11 cellular contexts compared by ENCODE assay signal in the genomic region with DNA sequence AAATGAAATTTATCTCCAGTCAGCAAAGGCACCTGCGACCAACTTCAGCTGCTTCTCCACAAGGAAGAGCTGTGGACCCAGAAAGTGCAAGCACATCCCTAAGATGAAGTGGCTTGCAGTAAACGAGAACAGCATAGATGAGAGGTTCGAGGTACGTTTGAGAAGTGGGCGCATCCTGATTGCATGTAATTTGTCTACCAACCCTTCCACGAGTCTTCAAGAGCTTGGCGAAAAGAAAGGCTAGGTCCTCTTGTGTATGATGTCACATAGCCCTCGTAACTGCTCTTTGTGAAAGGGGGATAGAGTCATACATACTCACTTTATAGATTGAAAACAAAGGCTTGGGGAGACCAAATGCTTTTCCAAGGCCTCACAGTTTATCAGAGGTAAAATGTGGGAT. TPM values are rescaled to one million over a fixed set of nuclear protein-coding genes. Genes with fewer than 3 reads are reported as not detected.
DNase-seq lines count a peak whose midpoint lies in the region; ATAC-seq and TF ChIP-seq lines count a peak whose summit lies in the region.
"Had no signal": no experiment of that assay in that cellular context is flagged by ENCODE, and none has a peak within 500 bp of the region (broad histone marks: within the 10 kb centered on the region; RNA-seq: fewer than 3 reads in every experiment).

No MANE protein-coding gene starts in this region.

- no peaks in the 10 kb centered on the region for H3K9me3 Mint-ChIP-seq in stimulated activated naive CD8-positive, alpha-beta T cell treated with anti-CD3 and anti-CD28 coated beads, Interleukin-15, Interleukin-2, amounts not matched to agents 100 ng/mL and 50 ng/mL, for 24 hours
- H3K9me3 Mint-ChIP-seq in activated B cell treated with CpG ODN at 0.5 μM for 24 hours (no peaks in the 10 kb centered on the region), immature natural killer cell (no peaks in the 10 kb centered on the region)

- H3K4me3 Mint-ChIP-seq in stimulated activated naive CD8-positive, alpha-beta T cell treated with anti-CD3 and anti-CD28 coated beads, Interleukin-15, Interleukin-2, amounts not matched to agents 100 ng/mL and 50 ng/mL, for 24 hours, result peak overlapping the region; percentile 82
- H3K4me3 Mint-ChIP-seq in activated B cell treated with CpG ODN at 0.5 μM for 24 hours (peak overlapping the region; percentile 53), immature natural killer cell (peak overlapping the region; percentile 73 to 90 (median 85))

- no peak for ATAC-seq in stimulated activated naive CD8-positive, alpha-beta T cell treated with anti-CD3 and anti-CD28 coated beads, Interleukin-15, Interleukin-2, amounts not matched to agents 100 U/mL and 50 U/mL, for 24 hours
- ATAC-seq in activated B cell treated with CpG ODN at 0.5 μM for 24 hours (ENCODE audit: low read depth) (no peak), HG03520 (IDR thresholded peaks at IDR 0.05; ENCODE audit: unreplicated experiment) (no peak)

- intact Hi-C loops in activated B cell treated with CpG ODN at 0.5 μM for 24 hours (cut with micrococcal nuclease), result no loop called here

- H3K27ac Mint-ChIP-seq in stimulated activated naive CD8-positive, alpha-beta T cell treated with anti-CD3 and anti-CD28 coated beads, Interleukin-15, Interleukin-2, amounts not matched to agents 100 ng/mL and 50 ng/mL, for 24 hours, result peak overlapping the region; percentile 97
- H3K27ac Mint-ChIP-seq in activated B cell treated with CpG ODN at 0.5 μM for 24 hours, result no peak overlapping the region
- H3K27ac Mint-ChIP-seq in immature natural killer cell, result peak overlapping the region; percentile 88 to 95 (median 92)

- POLR2A ChIA-PET in activated B cell treated with CpG ODN at 0.5 μM for 24 hours (lab: Charles Lee), result interaction anchor here (0.9 to 1.7 kb wide), 5 partner anchors 9 to 27 kb away, joined by 3 to 11 read pairs (median 3); no protein-coding TSS in a partner anchor

- H3K27me3 Mint-ChIP-seq in stimulated activated naive CD8-positive, alpha-beta T cell treated with anti-CD3 and anti-CD28 coated beads, Interleukin-15, Interleukin-2, amounts not matched to agents 100 ng/mL and 50 ng/mL, for 24 hours, result no peaks in the 10 kb centered on the region
- H3K27me3 Mint-ChIP-seq in activated B cell treated with CpG ODN at 0.5 μM for 24 hours, result no peaks in the 10 kb centered on the region
- peaks cover 0 to 4% (median 4%) of the 10 kb centered on the region in 3 donors for H3K27me3 Mint-ChIP-seq in immature natural killer cell (ENCODE audit: low read depth in 3 of 3)

- no peaks in the 10 kb centered on the region for H3K36me3 Mint-ChIP-seq in stimulated activated naive CD8-positive, alpha-beta T cell treated with anti-CD3 and anti-CD28 coated beads, Interleukin-15, Interleukin-2, amounts not matched to agents 100 ng/mL and 50 ng/mL, for 24 hours (ENCODE audit: low read depth)
- H3K36me3 Mint-ChIP-seq in activated B cell treated with CpG ODN at 0.5 μM for 24 hours (ENCODE audit: low read depth) (no peaks in the 10 kb centered on the region), immature natural killer cell (no peaks in the 10 kb centered on the region)

- CTCF ChIA-PET in activated B cell treated with CpG ODN at 0.5 μM for 24 hours (lab: Charles Lee), result interaction anchor here (1.0 kb wide), 1 partner anchor 29 kb away, joined by 3 read pairs; no protein-coding TSS in a partner anchor

- no peak for TF ChIP-seq CTCF in activated B cell treated with CpG ODN at 0.5 μM for 24 hours (IDR thresholded peaks at IDR 0.05)

- DNase-seq in stimulated activated naive CD8-positive, alpha-beta T cell treated with anti-CD3 and anti-CD28 coated beads, Interleukin-15, Interleukin-2, amounts not matched to agents 100 U/mL and 50 U/mL, for 24 hours, result no peak
- DNase-seq in activated B cell treated with CpG ODN at 0.5 μM for 24 hours, result no peak
- DNase-seq in immature natural killer cell, result no peak
- DNase-seq in GDM1 (lab: John Stamatoyannopoulos, UW), result no peak
- no peak for DNase-seq in inferior parietal cortex (ENCODE audit: extremely low spot score)
- DNase-seq in T-helper 9 cell, result no peak
- DNase-seq: NCI-H1092, SK-N-SH had no signal

- H3K4me1 Mint-ChIP-seq in stimulated activated naive CD8-positive, alpha-beta T cell treated with anti-CD3 and anti-CD28 coated beads, Interleukin-15, Interleukin-2, amounts not matched to agents 100 ng/mL and 50 ng/mL, for 24 hours (ENCODE audit: low read depth), result peaks cover 86% of the 10 kb centered on the region
- peaks cover 43% of the 10 kb centered on the region for H3K4me1 Mint-ChIP-seq in activated B cell treated with CpG ODN at 0.5 μM for 24 hours
- peaks cover 48 to 52% of the 10 kb centered on the region in 2 donors for H3K4me1 Mint-ChIP-seq in immature natural killer cell

RNA-seq across cellular contexts. Expression of a gene that starts 6.0 kb away (rescaled TPM):
- total RNA-seq in activated B cell treated with CpG ODN at 0.5 μM for 24 hours, result 7.0 and 8.5 TPM in 2 replicates
- 100 to 1,000 TPM in 1 of 3 donors, 10 to 100 TPM in 2; 87.1 to 276 (median 99.3) TPM for polyA plus RNA-seq in immature natural killer cell
- polyA plus RNA-seq: keratinocyte, SK-N-SH had no signal
